In the genomic region with DNA sequence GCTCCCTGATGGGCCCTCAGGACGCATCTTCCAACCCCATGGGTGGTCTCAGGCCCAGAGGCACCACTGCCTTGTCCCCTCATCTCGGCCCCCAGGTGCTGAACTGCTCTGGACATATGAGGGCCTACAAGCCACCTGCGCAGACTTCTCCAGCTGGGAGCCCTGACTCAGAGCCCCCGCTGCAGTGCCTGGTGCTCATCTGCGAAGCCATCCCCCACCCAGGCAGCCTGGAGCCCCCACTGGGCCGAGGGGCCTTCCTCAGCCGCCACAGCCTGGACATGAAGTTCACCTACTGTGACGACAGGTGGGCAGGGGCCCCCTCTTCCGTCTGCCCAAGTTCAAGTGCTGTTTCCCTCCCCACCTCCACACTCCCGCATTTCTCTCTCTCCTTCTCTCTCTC, we compare ENCODE assay signal across 28 cellular contexts. TPM values are rescaled to one million over a fixed set of nuclear protein-coding genes. Genes with fewer than 3 reads are reported as not detected.
"Had no signal": no experiment of that assay in that cellular context is flagged by ENCODE, and none has a peak within 500 bp of the region (broad histone marks: within the 10 kb centered on the region; RNA-seq: fewer than 3 reads in every experiment).

No MANE protein-coding gene starts in this region.

- H3K4me1 Mint-ChIP-seq: immature natural killer cell; stimulated activated naive B cell treated with anti-CD40 and anti-IgM and Interleukin-4, amounts not matched to agents 10 μg/mL and 1 μg/mL and 100 μg/mL, for 72 hours had no signal

- H3K36me3 ChIP-seq: neutrophil, ovary, right lobe of liver had no signal

- DNase-seq: heart left ventricle; hypothalamus; immature natural killer cell; left ventricle myocardium inferior; mesendoderm; naive thymus-derived CD4-positive, alpha-beta T cell; occipital lobe; ovary; right lobe of liver; stimulated activated CD4-positive, alpha-beta T cell treated with anti-CD3 and anti-CD28 coated beads, Interleukin-1b, Interleukin-23, amount 100 ng/mL, for 48 hours; stimulated activated CD4-positive, alpha-beta T cell treated with anti-CD3 and anti-CD28 coated beads, Interleukin-2, amount 100 ng/mL, for 48 hours; stimulated activated CD4-positive, alpha-beta T cell treated with anti-CD3 and anti-CD28 coated beads, Interleukin-4, amount 100 ng/mL, for 4 hours; stimulated activated naive B cell treated with anti-CD40 and anti-IgM and Interleukin-4, amounts not matched to agents 10 μg/mL and 1 μg/mL and 100 μg/mL, for 72 hours; stimulated activated naive CD8-positive, alpha-beta T cell treated with anti-CD3 and anti-CD28 coated beads, Interleukin-15, Interleukin-2, amounts not matched to agents 100 U/mL and 50 U/mL, for 24 hours; stomach; testis; thyroid gland; transverse colon; upper lobe of right lung had no signal

- ATAC-seq: naive thymus-derived CD4-positive, alpha-beta T cell; right lobe of liver; stimulated activated naive B cell treated with anti-CD40 and anti-IgM and Interleukin-4, amounts not matched to agents 10 μg/mL and 1 μg/mL and 100 μg/mL, for 72 hours; upper lobe of right lung had no signal

- H3K4me2 ChIP-seq: smooth muscle cell had no signal

- H3K27me3 Mint-ChIP-seq: naive thymus-derived CD4-positive, alpha-beta T cell; progenitor cell of endocrine pancreas had no signal

- H3K4me1 ChIP-seq: right lobe of liver, testis, upper lobe of right lung had no signal

- H3K9me3 ChIP-seq: neutrophil, ovary, right atrium auricular region, right lobe of liver, testis, thyroid gland, transverse colon, upper lobe of right lung had no signal

- H3K27ac ChIP-seq: heart left ventricle, neutrophil, ovary, right atrium auricular region, right lobe of liver, testis, thyroid gland, transverse colon, upper lobe of right lung had no signal

- H3K27me3 ChIP-seq: heart left ventricle, neutrophil, ovary, right atrium auricular region, right lobe of liver, stomach, testis, thyroid gland, transverse colon, upper lobe of right lung had no signal

- H3K27ac Mint-ChIP-seq: immature natural killer cell; mesothelial cell of epicardium; naive thymus-derived CD4-positive, alpha-beta T cell; natural killer cell treated with Interleukin-12 subunit alpha and Interleukin-12 subunit beta and Interleukin-15 and Interleukin-18, amount 100 ng/mL, for 72 hours; stimulated activated naive B cell treated with anti-CD40 and anti-IgM and Interleukin-4, amounts not matched to agents 10 μg/mL and 1 μg/mL and 100 μg/mL, for 72 hours had no signal

- H3K4me3 Mint-ChIP-seq: immature natural killer cell; mesothelial cell of epicardium; naive thymus-derived CD4-positive, alpha-beta T cell; natural killer cell treated with Interleukin-12 subunit alpha and Interleukin-12 subunit beta and Interleukin-15 and Interleukin-18, amount 100 ng/mL, for 72 hours; stimulated activated naive B cell treated with anti-CD40 and anti-IgM and Interleukin-4, amounts not matched to agents 10 μg/mL and 1 μg/mL and 100 μg/mL, for 72 hours had no signal

- H3K4me3 ChIP-seq: heart left ventricle, left ventricle myocardium inferior, lung, ovary, right atrium auricular region, right lobe of liver, smooth muscle cell, stomach, testis, thyroid gland, transverse colon, upper lobe of right lung had no signal

RNA-seq across cellular contexts. Expression of gene HIF3A, which starts 12.2 kb away (rescaled TPM):
- total RNA-seq: mononuclear cell; myocyte; naive thymus-derived CD4-positive, alpha-beta T cell; natural killer cell treated with Interleukin-12 subunit alpha and Interleukin-12 subunit beta and Interleukin-15 and Interleukin-18, amount 100 ng/mL, for 72 hours had no signal
- polyA plus RNA-seq: immature natural killer cell; naive thymus-derived CD4-positive, alpha-beta T cell had no signal
